29 cellular contexts compared by ENCODE assay signal in the genomic region with DNA sequence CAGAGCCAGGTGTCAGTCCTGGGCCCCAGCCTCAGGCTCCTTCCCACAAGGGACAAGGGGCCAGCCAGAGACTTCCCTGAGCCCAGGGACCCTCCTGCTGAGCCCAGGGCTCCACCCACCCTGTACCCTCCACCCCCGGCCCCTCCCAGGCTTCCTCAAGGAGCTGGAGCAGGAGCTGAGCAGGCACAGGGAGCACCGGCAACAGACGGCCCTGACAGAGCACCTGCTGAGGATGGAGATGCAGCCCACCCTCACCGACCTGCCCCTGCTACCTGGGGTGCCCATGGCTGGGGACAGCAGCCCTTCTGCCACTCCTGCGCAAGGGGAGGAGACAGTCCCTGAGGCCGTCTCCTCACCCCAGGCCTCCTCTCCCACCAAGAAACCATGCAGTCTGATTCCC. TPM values are rescaled to one million over a fixed set of nuclear protein-coding genes. Genes with fewer than 3 reads are reported as not detected.
"Had no signal": no experiment of that assay in that cellular context is flagged by ENCODE, and none has a peak within 500 bp of the region (broad histone marks: within the 10 kb centered on the region; RNA-seq: fewer than 3 reads in every experiment).

No MANE protein-coding gene starts in this region.

- ATAC-seq: activated CD8-positive, alpha-beta T cell treated with anti-CD3 and anti-CD28 coated beads for 36 hours; activated T-cell treated with anti-CD3 and anti-CD28 coated beads, Interleukin-2, amount 50 U/mL, for 72 hours; activated T-helper 17 cell treated with anti-CD3 and anti-CD28 coated beads, Interleukin-2, amount 50 U/mL, for 72 hours; PC-3; Right ventricle myocardium inferior; SK-N-SH treated with all-trans-retinoic acid at 6 μM for 48 hours had no signal

- DNase-seq: activated CD4-positive, alpha-beta T cell treated with anti-CD3 and anti-CD28 coated beads, Interleukin-2, amount 10 ng/mL, durations not matched to agents 24 days and 14 days; activated CD4-positive, alpha-beta T cell treated with anti-CD3 and anti-CD28 coated beads, Interleukin-2, amount 50 U/mL, for 4 hours; activated CD8-positive, alpha-beta T cell treated with anti-CD3 and anti-CD28 coated beads for 36 hours; activated effector memory CD4-positive, alpha-beta T cell treated with anti-CD3 and anti-CD28 coated beads, Interleukin-2, amount 50 U/mL, for 16 hours; activated naive CD4-positive, alpha-beta T cell; activated naive CD4-positive, alpha-beta T cell treated with anti-CD3 and anti-CD28 coated beads, Interleukin-2, amount 50 U/mL, for 16 hours; activated naive CD8-positive, alpha-beta T cell treated with anti-CD3 and anti-CD28 coated beads for 36 hours; activated T-cell treated with anti-CD3 and anti-CD28 coated beads, Interleukin-2, amount 50 U/mL, for 1 hour; activated T-cell treated with anti-CD3 and anti-CD28 coated beads, Interleukin-2, amount 50 U/mL, for 72 hours; Kasumi-1; KG1; MG63; NCI-H1048; NCI-H1105 treated with DMSO at 0.1 percent for 48 hours; NCI-H1436; NCI-H1694 treated with DMSO at 0.1 percent for 48 hours; NCI-H2029; NCI-H345; NCI-H524 treated with DMSO at 0.1 percent for 48 hours; Peyer's patch; SIG-M5; T-helper 1 cell had no signal

- H3K27me3 ChIP-seq: ascending aorta, MG63, Peyer's patch had no signal

- H3K27ac ChIP-seq: ascending aorta, Peyer's patch had no signal

- H3K9me3 ChIP-seq: ascending aorta, MG63, Peyer's patch had no signal

- H3K36me3 ChIP-seq: MG63 had no signal

- H3K4me3 ChIP-seq: ascending aorta, MG63, Peyer's patch had no signal

RNA-seq across cellular contexts. Expression of a gene that starts 5.1 kb away (rescaled TPM):
- total RNA-seq: ascending aorta, SK-MEL-5 had no signal

RNA-seq across cellular contexts. Expression of a gene that starts 14.4 kb away (rescaled TPM):
- total RNA-seq: activated naive CD8-positive, alpha-beta T cell treated with anti-CD3 and anti-CD28 coated beads for 36 hours; T-helper 2 cell treated with Interferon-gamma antibody and Interleukin-4, amounts not matched to agents 100 ng/mL and 5 ng/mL, for 36 hours had no signal
